In genomic region chr6:116100419-116101297, GRCh38 we compare ENCODE assay signal across 8 cellular contexts. TPM values are rescaled to one million over a fixed set of nuclear protein-coding genes. Genes with fewer than 3 reads are reported as not detected.
DNase-seq lines count a peak whose midpoint lies in the region; ATAC-seq and TF ChIP-seq lines count a peak whose summit lies in the region.

Gene NT5DC1, plus strand, starts transcription at chr6:116100853. Its CDS starts 78 bp downstream, at chr6:116100931.

- no peaks in the 10 kb centered on the region for H4K20me1 ChIP-seq in OCI-LY7 (ENCODE audit: insufficient read depth, low read length)

- H3K4me2 ChIP-seq in OCI-LY7 (ENCODE audit: low read length), result peak within 1 kb of the TSS; percentile 94

- peaks cover 20% of the 10 kb centered on the region for H3K79me2 ChIP-seq in OCI-LY7 (ENCODE audit: insufficient read depth, low read depth, low read length)

- peak; percentile 90 for TF ChIP-seq POLR2A in erythroblast (IDR thresholded peaks at IDR 0.05; ENCODE audit: low read length)

- no peaks in the 10 kb centered on the region for H3K9me2 ChIP-seq in OCI-LY7 (ENCODE audit: insufficient read depth, low read length)

- peak within 1 kb of the TSS; percentile 66 for H3K9ac ChIP-seq in muscle layer of colon (ENCODE audit: low read length)

- H3K27ac ChIP-seq in OCI-LY7 (ENCODE audit: low read depth, low read length, poor library complexity, severe bottlenecking) (peak within 1 kb of the TSS; percentile 82), muscle layer of colon (ENCODE audit: low read depth, low read length) (peak within 1 kb of the TSS; percentile 86)

- POLR2A ChIA-PET in OCI-LY7 (lab: Charles Lee), result interaction anchor here (0.6 to 2.5 kb wide), 12 partner anchors 9 to 191 kb away, joined by 3 to 12 read pairs (median 6); no protein-coding TSS in a partner anchor

- peak; percentile 86 for ATAC-seq in GM21390 (IDR thresholded peaks at IDR 0.05; ENCODE audit: unreplicated experiment)

- intact Hi-C loops in OCI-LY7 (cut with micrococcal nuclease; ENCODE audit: unreplicated experiment), result loop anchor here (2.0 to 5.0 kb wide), 3 partner anchors 82 to 470 kb away; partner anchors contain the start of gene RWDD1

- H3K4me1 ChIP-seq in OCI-LY7 (ENCODE audit: insufficient read depth, low read length, poor library complexity, severe bottlenecking) (peaks cover 37% of the 10 kb centered on the region), muscle layer of colon (ENCODE audit: insufficient read depth, low read length) (peaks cover 11% of the 10 kb centered on the region)

- peak; percentile 49 for DNase-seq in DMS 273 treated with DMSO at 0.1 percent for 48 hours (lab: John Stamatoyannopoulos, UW)
- DNase-seq in HUDEP-2 (lab: John Stamatoyannopoulos, UW; ENCODE audit: unreplicated experiment in 76 of 76), result peak in 75 of 76 experiments; percentile 19 to 98 (median 82)
- peak; percentile 90 for DNase-seq in OCI-LY7 (ENCODE audit: low spot score)
- peak; percentile 78 for DNase-seq in activated T-cell treated with anti-CD3 and anti-CD28 coated beads for 4 hours
- DNase-seq in erythroblast (lab: John Stamatoyannopoulos, UW), result peak; percentile 89 to 91
- DNase-seq in stimulated activated CD8-positive, alpha-beta memory T cell treated with anti-CD3 and anti-CD28 coated beads, Interleukin-7, amount 100 ng/mL, for 4 hours (ENCODE audit: low read depth in 2 of 2), result peak; percentile 55 to 81

- peaks cover 10% of the 10 kb centered on the region; the same call in 1 of the 2 replicates for H3K9me3 ChIP-seq in OCI-LY7 (ENCODE audit: low read length)
- no peaks in the 10 kb centered on the region for H3K9me3 ChIP-seq in muscle layer of colon (ENCODE audit: low read length)

- CTCF ChIA-PET in OCI-LY7 (lab: Charles Lee; ENCODE audit: unreplicated experiment), result interaction anchor here (0.7 to 1.9 kb wide), 6 partner anchors 12 to 344 kb away, joined by 3 to 10 read pairs (median 4); no protein-coding TSS in a partner anchor

- H3K36me3 ChIP-seq in OCI-LY7 (ENCODE audit: insufficient read depth, low read length) (peaks cover 7% of the 10 kb centered on the region; the same call in 1 of the 2 replicates), muscle layer of colon (ENCODE audit: insufficient read depth, low read length) (no peaks in the 10 kb centered on the region)

- no TSS peak for BruUV-seq in OCI-LY7 (replicated peaks; lab: Mats Ljungman, UMichigan)

- H3K4me3 ChIP-seq in OCI-LY7 (ENCODE audit: low read depth, low read length, poor library complexity, severe bottlenecking) (peak within 1 kb of the TSS; percentile 78), muscle layer of colon (ENCODE audit: low read depth in 1 of 2, low read length in 2 of 2) (peak within 1 kb of the TSS; percentile 31 to 85)

- H3K27me3 ChIP-seq in muscle layer of colon (ENCODE audit: control insufficient read depth in 1 of 2, insufficient read depth in 2 of 2, low read length in 2 of 2), result no peaks in the 10 kb centered on the region

- H2AFZ ChIP-seq in OCI-LY7 (ENCODE audit: low read length), result peak within 1 kb of the TSS; percentile 97

- TF ChIP-seq CTCF in OCI-LY7 (conservative IDR thresholded peaks at IDR 0.05; ENCODE audit: low read length), result peak; percentile 57

RNA-seq across cellular contexts. Expression of gene NT5DC1, which starts in this region (rescaled TPM):
- total RNA-seq in OCI-LY7 (2014; rRNA removed; shearing (Covaris generic)), result 11.3 and 20.5 TPM in 2 replicates
- 58.8 and 65.0 TPM in 2 replicates for total RNA-seq in OCI-LY7 (2022)

Comparison
In these comparisons a context has a peak if more than half of its experiments do, and no peak if none do; other contexts are left out.
1. Peak in every context shown above with its lines: DNase-seq, ATAC-seq, H3K4me3 ChIP-seq and H3K27ac ChIP-seq.